1 cellular context compared by ENCODE assay signal in the genomic region with DNA sequence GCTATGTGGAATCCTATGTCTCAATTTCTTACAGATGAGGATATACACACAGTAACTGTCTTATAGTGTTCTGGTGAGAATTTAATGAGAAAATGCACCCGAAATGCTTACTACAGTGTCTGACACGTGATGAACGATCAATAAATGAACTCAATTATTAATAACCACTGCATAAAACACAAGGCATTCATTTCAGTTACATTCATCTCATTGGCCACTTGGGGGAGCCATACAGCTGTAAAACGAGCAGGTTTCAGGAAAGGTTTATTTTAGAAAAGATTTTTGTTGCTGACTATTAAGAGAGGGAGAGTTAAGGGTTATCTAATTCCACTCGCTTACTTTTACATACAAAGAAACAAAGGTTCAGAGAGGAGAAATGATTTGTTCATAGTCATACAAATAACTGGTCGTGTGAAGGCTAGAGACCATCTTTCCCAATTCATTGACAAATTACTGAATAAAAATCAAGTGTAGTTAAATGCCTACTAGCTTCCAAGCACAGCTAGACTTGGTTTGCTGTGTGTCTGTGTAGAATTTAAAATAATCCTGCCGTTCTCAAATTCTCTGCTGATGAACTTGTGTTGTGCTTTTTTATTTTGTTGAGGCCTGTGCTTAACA.
TF ChIP-seq lines count a peak whose summit lies in the region.

No MANE protein-coding gene starts in this region.

TF ChIP-seq in WTC11, 78 proteins besides CTCF, POLR2A, EP300 and RAD21 (continued from another document):
- TF ChIP-seq, protein P1, sequence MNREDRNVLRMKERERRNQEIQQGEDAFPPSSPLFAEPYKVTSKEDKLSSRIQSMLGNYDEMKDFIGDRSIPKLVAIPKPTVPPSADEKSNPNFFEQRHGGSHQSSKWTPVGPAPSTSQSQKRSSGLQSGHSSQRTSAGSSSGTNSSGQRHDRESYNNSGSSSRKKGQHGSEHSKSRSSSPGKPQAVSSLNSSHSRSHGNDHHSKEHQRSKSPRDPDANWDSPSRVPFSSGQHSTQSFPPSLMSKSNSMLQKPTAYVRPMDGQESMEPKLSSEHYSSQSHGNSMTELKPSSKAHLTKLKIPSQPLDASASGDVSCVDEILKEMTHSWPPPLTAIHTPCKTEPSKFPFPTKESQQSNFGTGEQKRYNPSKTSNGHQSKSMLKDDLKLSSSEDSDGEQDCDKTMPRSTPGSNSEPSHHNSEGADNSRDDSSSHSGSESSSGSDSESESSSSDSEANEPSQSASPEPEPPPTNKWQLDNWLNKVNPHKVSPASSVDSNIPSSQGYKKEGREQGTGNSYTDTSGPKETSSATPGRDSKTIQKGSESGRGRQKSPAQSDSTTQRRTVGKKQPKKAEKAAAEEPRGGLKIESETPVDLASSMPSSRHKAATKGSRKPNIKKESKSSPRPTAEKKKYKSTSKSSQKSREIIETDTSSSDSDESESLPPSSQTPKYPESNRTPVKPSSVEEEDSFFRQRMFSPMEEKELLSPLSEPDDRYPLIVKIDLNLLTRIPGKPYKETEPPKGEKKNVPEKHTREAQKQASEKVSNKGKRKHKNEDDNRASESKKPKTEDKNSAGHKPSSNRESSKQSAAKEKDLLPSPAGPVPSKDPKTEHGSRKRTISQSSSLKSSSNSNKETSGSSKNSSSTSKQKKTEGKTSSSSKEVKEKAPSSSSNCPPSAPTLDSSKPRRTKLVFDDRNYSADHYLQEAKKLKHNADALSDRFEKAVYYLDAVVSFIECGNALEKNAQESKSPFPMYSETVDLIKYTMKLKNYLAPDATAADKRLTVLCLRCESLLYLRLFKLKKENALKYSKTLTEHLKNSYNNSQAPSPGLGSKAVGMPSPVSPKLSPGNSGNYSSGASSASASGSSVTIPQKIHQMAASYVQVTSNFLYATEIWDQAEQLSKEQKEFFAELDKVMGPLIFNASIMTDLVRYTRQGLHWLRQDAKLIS (CRISPR knock-in tag; IDR thresholded peaks at IDR 0.05; ENCODE audit: borderline replicate concordance), result no peak
- TF ChIP-seq SMAD4 (CRISPR knock-in tag; IDR thresholded peaks at IDR 0.05), result no peak
- no peak for TF ChIP-seq FOXP1 (CRISPR knock-in tag; IDR thresholded peaks at IDR 0.05; ENCODE audit: borderline replicate concordance)
- no peak for TF ChIP-seq EMX1 (CRISPR knock-in tag; IDR thresholded peaks at IDR 0.05)
- TF ChIP-seq HMGA2 (CRISPR knock-in tag; IDR thresholded peaks at IDR 0.05), result no peak
- TF ChIP-seq, protein P2, sequence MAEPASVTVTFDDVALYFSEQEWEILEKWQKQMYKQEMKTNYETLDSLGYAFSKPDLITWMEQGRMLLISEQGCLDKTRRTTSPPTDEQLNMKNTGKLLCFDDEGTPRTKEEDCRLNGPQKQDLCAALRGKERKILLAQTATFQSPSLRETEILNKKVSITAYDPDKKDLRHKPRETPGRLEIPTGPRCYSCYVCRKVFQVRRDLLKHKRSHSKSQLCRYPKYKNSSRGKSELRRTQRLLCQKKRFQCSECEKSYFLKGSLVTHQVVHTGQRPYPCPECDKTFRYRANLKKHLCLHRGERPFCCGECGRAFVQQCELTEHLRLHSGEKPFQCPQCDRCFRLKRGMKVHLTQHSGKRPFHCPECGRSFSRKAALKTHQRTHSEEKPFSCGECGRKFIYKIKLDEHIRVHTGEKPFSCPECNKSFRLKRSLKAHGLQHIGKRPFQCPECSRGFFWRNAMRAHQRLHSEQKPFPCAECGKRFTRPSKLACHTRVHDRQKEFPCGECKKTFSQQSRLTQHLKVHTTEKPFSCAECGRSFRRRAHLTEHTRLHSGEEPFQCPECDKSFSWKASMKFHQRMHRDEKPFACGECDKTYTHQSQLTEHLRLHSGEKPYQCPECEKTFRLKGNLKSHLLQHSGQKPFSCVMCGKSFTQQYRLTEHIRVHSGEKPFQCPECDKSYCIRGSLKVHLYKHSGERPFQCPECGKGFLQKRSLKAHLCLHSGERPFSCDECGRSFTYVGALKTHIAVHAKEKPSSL (CRISPR knock-in tag; conservative IDR thresholded peaks at IDR 0.05), result no peak
- TF ChIP-seq TCF7 (CRISPR knock-in tag; IDR thresholded peaks at IDR 0.05; ENCODE audit: low read depth), result no peak
- no peak for TF ChIP-seq ETV6 (CRISPR knock-in tag; IDR thresholded peaks at IDR 0.05)
- TF ChIP-seq, protein P3, sequence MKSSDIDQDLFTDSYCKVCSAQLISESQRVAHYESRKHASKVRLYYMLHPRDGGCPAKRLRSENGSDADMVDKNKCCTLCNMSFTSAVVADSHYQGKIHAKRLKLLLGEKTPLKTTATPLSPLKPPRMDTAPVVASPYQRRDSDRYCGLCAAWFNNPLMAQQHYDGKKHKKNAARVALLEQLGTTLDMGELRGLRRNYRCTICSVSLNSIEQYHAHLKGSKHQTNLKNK (CRISPR knock-in tag; IDR thresholded peaks at IDR 0.05), result no peak
- TF ChIP-seq TP53 (CRISPR knock-in tag; IDR thresholded peaks at IDR 0.05), result no peak
